In the genomic region with DNA sequence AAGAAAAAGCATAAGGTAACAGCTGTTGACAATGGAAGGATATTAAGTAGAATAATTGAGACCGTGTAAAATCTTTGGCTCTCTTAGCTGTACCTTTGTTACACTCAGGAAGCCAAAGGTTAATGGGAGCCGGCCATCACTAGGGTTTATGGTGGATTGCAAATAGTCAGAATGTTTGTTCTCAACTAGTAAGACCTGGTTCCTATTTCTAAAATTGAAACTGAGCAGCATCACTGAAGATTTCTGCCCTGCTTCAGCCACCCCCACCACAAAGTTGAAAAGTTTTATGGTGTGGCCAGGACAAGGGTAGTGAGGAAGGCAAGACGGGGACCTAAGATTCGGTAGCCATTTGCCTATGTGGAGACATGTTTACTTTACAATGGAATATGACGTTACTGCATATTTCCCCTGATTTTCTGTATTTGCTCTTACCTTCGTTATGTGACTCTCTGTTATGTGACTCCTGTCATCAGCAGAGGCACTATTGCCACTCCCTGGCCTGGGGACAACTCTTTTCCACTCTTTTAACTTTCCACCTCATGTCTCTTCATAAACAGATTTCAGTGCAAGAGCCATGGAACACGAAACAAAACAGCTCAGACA, we compare ENCODE assay signal across 18 cellular contexts. TPM values are rescaled to one million over a fixed set of nuclear protein-coding genes. Genes with fewer than 3 reads are reported as not detected.
DNase-seq lines count a peak whose midpoint lies in the region; ATAC-seq, FAIRE-seq and TF ChIP-seq lines count a peak whose summit lies in the region.
"Had no signal": no experiment of that assay in that cellular context is flagged by ENCODE, and none has a peak within 500 bp of the region (broad histone marks: within the 10 kb centered on the region; RNA-seq: fewer than 3 reads in every experiment).

No MANE protein-coding gene starts in this region.

- peak; percentile 53 for DNase-seq in activated CD8-positive, alpha-beta memory T cell treated with anti-CD3 and anti-CD28 coated beads, Interleukin-2, amount 10 ng/mL, durations not matched to agents 7 days and 5 days
- DNase-seq in activated CD8-positive, alpha-beta memory T cell treated with anti-CD3 and anti-CD28 coated beads for 24 hours, result no peak
- no peak for DNase-seq in GM18507 (ENCODE audit: extremely low spot score, insufficient read length, low read depth)
- DNase-seq in activated CD4-positive, alpha-beta memory T cell treated with anti-CD3 and anti-CD28 coated beads, Interleukin-2, amount 10 ng/mL, durations not matched to agents 7 days and 5 days, result no peak
- DNase-seq in ovary, result no peak
- DNase-seq in stimulated activated CD4-positive, alpha-beta T cell treated with anti-CD3 and anti-CD28 coated beads, Interleukin-4, amount 100 ng/mL, for 4 hours, result no peak
- DNase-seq in NCI-H2171 (lab: John Stamatoyannopoulos, UW), result no peak
- no peak for DNase-seq in naive thymus-derived CD8-positive, alpha-beta T cell
- DNase-seq: activated CD8-positive, alpha-beta memory T cell treated with anti-CD3 and anti-CD28 coated beads, Interleukin-2, amount 50 U/mL, for 48 hours; HCEC 1CT; mammary epithelial cell; NCI-H774; stimulated activated CD4-positive, alpha-beta T cell treated with anti-CD3 and anti-CD28 coated beads, Interleukin-2, amount 100 ng/mL, for 24 hours had no signal

- no peak for TF ChIP-seq POLR2A in ovary (IDR thresholded peaks at IDR 0.05)

- WGBS in ovary, 3 donors, result 29 to 46% (median 35%) methylated on average over 7 of the region's 7 CpGs

- CTCF ChIA-PET in activated CD8-positive, alpha-beta memory T cell treated with anti-CD3 and anti-CD28 coated beads, Interleukin-2, amount 10 ng/mL, durations not matched to agents 7 days and 5 days (lab: Charles Lee), result interaction anchor here (1.1 to 5.9 kb wide), 4 partner anchors 8 to 40 kb away, joined by 3 to 22 read pairs (median 4); a partner anchor contains a TSS
- CTCF ChIA-PET in activated CD4-positive, alpha-beta memory T cell treated with anti-CD3 and anti-CD28 coated beads, Interleukin-2, amount 10 ng/mL, durations not matched to agents 7 days and 5 days (lab: Charles Lee), result interaction anchor here (2.8 kb wide), 1 partner anchor 41 kb away, joined by 18 read pairs; a partner anchor contains a TSS

- H3K4me1 ChIP-seq in ovary (ENCODE audit: insufficient read depth), result peaks cover 6% of the 10 kb centered on the region
- H3K4me1 ChIP-seq: right atrium auricular region, tibial nerve had no signal

- peak overlapping the region; percentile 36 to 78 for H3K27ac ChIP-seq in ovary
- H3K27ac ChIP-seq: right atrium auricular region, tibial nerve had no signal

- intact Hi-C loops in ovary (cut with DNase I), result no loop called here

- no peaks in the 10 kb centered on the region for H3K27me3 Mint-ChIP-seq in activated CD8-positive, alpha-beta memory T cell treated with anti-CD3 and anti-CD28 coated beads, Interleukin-2, amount 10 ng/mL, durations not matched to agents 7 days and 5 days
- no peaks in the 10 kb centered on the region for H3K27me3 Mint-ChIP-seq in activated CD4-positive, alpha-beta memory T cell treated with anti-CD3 and anti-CD28 coated beads, Interleukin-2, amount 10 ng/mL, durations not matched to agents 7 days and 5 days
- no peaks in the 10 kb centered on the region for H3K27me3 Mint-ChIP-seq in naive thymus-derived CD8-positive, alpha-beta T cell

- no peaks in the 10 kb centered on the region for H3K9me3 ChIP-seq in ovary
- H3K9me3 ChIP-seq: right atrium auricular region, tibial nerve had no signal

- peak; percentile 35 for ATAC-seq in activated CD8-positive, alpha-beta memory T cell treated with anti-CD3 and anti-CD28 coated beads, Interleukin-2, amount 10 ng/mL, durations not matched to agents 7 days and 5 days
- ATAC-seq in naive thymus-derived CD8-positive, alpha-beta T cell, result no peak

- peak overlapping the region; percentile 96 for H3K27ac Mint-ChIP-seq in activated CD8-positive, alpha-beta memory T cell treated with anti-CD3 and anti-CD28 coated beads, Interleukin-2, amount 10 ng/mL, durations not matched to agents 7 days and 5 days
- peak overlapping the region; percentile 97 for H3K27ac Mint-ChIP-seq in activated CD4-positive, alpha-beta memory T cell treated with anti-CD3 and anti-CD28 coated beads, Interleukin-2, amount 10 ng/mL, durations not matched to agents 7 days and 5 days
- H3K27ac Mint-ChIP-seq in naive thymus-derived CD8-positive, alpha-beta T cell, result peak overlapping the region in 3 of 10 donors; percentile 18 to 57 (median 28)

- no peak for TF ChIP-seq EP300 in ovary (IDR thresholded peaks at IDR 0.05)

- H3K4me1 Mint-ChIP-seq in activated CD8-positive, alpha-beta memory T cell treated with anti-CD3 and anti-CD28 coated beads, Interleukin-2, amount 10 ng/mL, durations not matched to agents 7 days and 5 days, result peaks cover 61% of the 10 kb centered on the region
- peaks cover 52% of the 10 kb centered on the region for H3K4me1 Mint-ChIP-seq in activated CD4-positive, alpha-beta memory T cell treated with anti-CD3 and anti-CD28 coated beads, Interleukin-2, amount 10 ng/mL, durations not matched to agents 7 days and 5 days
- H3K4me1 Mint-ChIP-seq in naive thymus-derived CD8-positive, alpha-beta T cell, result peaks cover 6 to 15% (median 7%) of the 10 kb centered on the region in 4 donors
- H3K4me1 Mint-ChIP-seq: CD14-positive monocyte had no signal

- no peak overlapping the region for H3K4me3 Mint-ChIP-seq in activated CD8-positive, alpha-beta memory T cell treated with anti-CD3 and anti-CD28 coated beads, Interleukin-2, amount 10 ng/mL, durations not matched to agents 7 days and 5 days
- H3K4me3 Mint-ChIP-seq in activated CD4-positive, alpha-beta memory T cell treated with anti-CD3 and anti-CD28 coated beads, Interleukin-2, amount 10 ng/mL, durations not matched to agents 7 days and 5 days, result no peak overlapping the region
- no peak overlapping the region for H3K4me3 Mint-ChIP-seq in naive thymus-derived CD8-positive, alpha-beta T cell
- H3K4me3 Mint-ChIP-seq: CD14-positive monocyte had no signal

- no peak for TF ChIP-seq CTCF in ovary (IDR thresholded peaks at IDR 0.05)

- no peak overlapping the region for H3K4me3 ChIP-seq in ovary
- H3K4me3 ChIP-seq: right atrium auricular region, tibial nerve had no signal

- POLR2A ChIA-PET in activated CD4-positive, alpha-beta memory T cell treated with anti-CD3 and anti-CD28 coated beads, Interleukin-2, amount 10 ng/mL, durations not matched to agents 7 days and 5 days (lab: Charles Lee), result interaction anchor here (1.2 kb wide), 1 partner anchor 41 kb away, joined by 3 read pairs; a partner anchor contains a TSS
- POLR2A ChIA-PET in naive thymus-derived CD8-positive, alpha-beta T cell (lab: Charles Lee), result no interaction called here

- H3K9me3 Mint-ChIP-seq in activated CD8-positive, alpha-beta memory T cell treated with anti-CD3 and anti-CD28 coated beads, Interleukin-2, amount 10 ng/mL, durations not matched to agents 7 days and 5 days (ENCODE audit: low read depth), result no peaks in the 10 kb centered on the region
- no peaks in the 10 kb centered on the region for H3K9me3 Mint-ChIP-seq in activated CD4-positive, alpha-beta memory T cell treated with anti-CD3 and anti-CD28 coated beads, Interleukin-2, amount 10 ng/mL, durations not matched to agents 7 days and 5 days
- H3K9me3 Mint-ChIP-seq in naive thymus-derived CD8-positive, alpha-beta T cell, result no peaks in the 10 kb centered on the region

- H3K36me3 ChIP-seq in ovary, result no peaks in the 10 kb centered on the region

- H3K36me3 Mint-ChIP-seq in activated CD8-positive, alpha-beta memory T cell treated with anti-CD3 and anti-CD28 coated beads, Interleukin-2, amount 10 ng/mL, durations not matched to agents 7 days and 5 days, result peaks cover 61% of the 10 kb centered on the region
- H3K36me3 Mint-ChIP-seq in activated CD4-positive, alpha-beta memory T cell treated with anti-CD3 and anti-CD28 coated beads, Interleukin-2, amount 10 ng/mL, durations not matched to agents 7 days and 5 days (ENCODE audit: low read depth), result peaks cover 60% of the 10 kb centered on the region
- H3K36me3 Mint-ChIP-seq in naive thymus-derived CD8-positive, alpha-beta T cell, result peaks cover 8 to 90% (median 21%) of the 10 kb centered on the region in 3 donors

- FAIRE-seq in GM18507 (lab: Jason Lieb, UNC), result peak; percentile 26
- FAIRE-seq: A204.1, RCC 7860 had no signal

- H3K27me3 ChIP-seq in ovary, result no peaks in the 10 kb centered on the region
- H3K27me3 ChIP-seq: right atrium auricular region, tibial nerve had no signal

RNA-seq across cellular contexts. Expression of a gene that starts 41.4 kb away (rescaled TPM):
- total RNA-seq in activated CD8-positive, alpha-beta memory T cell treated with anti-CD3 and anti-CD28 coated beads, Interleukin-2, amount 10 ng/mL, durations not matched to agents 7 days and 5 days, result 10 to 100 TPM; 14.2 to 21.3 TPM
- 10 to 100 TPM; 22.5 to 22.7 TPM for total RNA-seq in activated CD4-positive, alpha-beta memory T cell treated with anti-CD3 and anti-CD28 coated beads, Interleukin-2, amount 10 ng/mL, durations not matched to agents 7 days and 5 days
- total RNA-seq in ovary, result 10 to 100 TPM; 34.8 to 44.2 (median 38.0) TPM
- polyA plus RNA-seq in ovary, result 10 to 100 TPM; 11.5 to 27.7 TPM
- total RNA-seq in naive thymus-derived CD8-positive, alpha-beta T cell, result 10 to 100 TPM; 10.0 to 11.4 TPM
- 1 to 10 TPM in 2 of 3 donors, under 1 TPM in 1; 0.70 to 2.1 (median 2.0) TPM for polyA plus RNA-seq in naive thymus-derived CD8-positive, alpha-beta T cell
